Comparison of ENCODE assay signal across 11 cellular contexts in the genomic region with DNA sequence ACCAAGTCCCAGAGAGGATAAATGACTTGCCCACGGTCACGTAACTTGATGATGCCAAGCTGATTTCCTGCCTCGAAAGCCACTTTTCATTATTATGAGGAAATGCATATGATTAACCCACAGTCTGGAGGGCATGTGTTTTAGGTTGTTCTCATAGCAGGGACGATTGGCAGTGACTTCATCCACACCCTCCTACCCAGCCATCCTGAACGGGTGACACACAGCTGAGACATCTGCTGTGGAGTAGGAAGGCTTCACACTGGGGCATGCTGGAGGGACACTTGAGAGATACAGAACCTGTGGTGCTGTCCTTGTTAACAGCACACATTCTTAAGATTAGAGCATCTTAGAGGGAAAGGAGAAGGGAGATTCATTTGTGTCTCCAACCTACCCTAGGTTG.
DNase-seq lines count a peak whose midpoint lies in the region; ATAC-seq and TF ChIP-seq lines count a peak whose summit lies in the region.
"Had no signal": no experiment of that assay in that cellular context is flagged by ENCODE, and none has a peak within 500 bp of the region (broad histone marks: within the 10 kb centered on the region; RNA-seq: fewer than 3 reads in every experiment).

No MANE protein-coding gene starts in this region.

- no peak overlapping the region for H3K27ac Mint-ChIP-seq in activated naive CD4-positive, alpha-beta T cell treated with anti-CD3 and anti-CD28 coated beads, Interleukin-2, amount 50 U/mL, for 72 hours
- no peak overlapping the region for H3K27ac Mint-ChIP-seq in activated naive CD4-positive, alpha-beta T cell treated with anti-CD3 and anti-CD28 coated beads, Interleukin-2, amount 10 ng/mL, durations not matched to agents 7 days and 5 days
- H3K27ac Mint-ChIP-seq in chondrocyte (ENCODE audit: unreplicated experiment) = peak overlapping the region; percentile 57
- H3K27ac Mint-ChIP-seq: CD4-positive, alpha-beta T cell had no signal

- DNase-seq in activated naive CD4-positive, alpha-beta T cell treated with anti-CD3 and anti-CD28 coated beads, Interleukin-2, amount 50 U/mL, for 72 hours (ENCODE audit: low spot score in 2 of 2) = no peak
- DNase-seq in activated naive CD4-positive, alpha-beta T cell treated with anti-CD3 and anti-CD28 coated beads, Interleukin-2, amount 10 ng/mL, durations not matched to agents 7 days and 5 days = no peak
- peak; percentile 77 for DNase-seq in NB4 (ENCODE audit: low read depth)
- no peak for DNase-seq in chondrocyte (ENCODE audit: low spot score)
- DNase-seq in stimulated activated CD8-positive, alpha-beta memory T cell treated with anti-CD3 and anti-CD28 coated beads, Interleukin-4, amount 100 ng/mL, for 48 hours = peak; percentile 47
- no peak for DNase-seq in NCI-H748 treated with DMSO at 0.1 percent for 48 hours (lab: John Stamatoyannopoulos, UW)
- DNase-seq in GM20000 (ENCODE audit: low spot score) = no peak
- DNase-seq: CD4-positive, alpha-beta T cell; hippocampal formation; NCI-H524 treated with DMSO at 0.1 percent for 48 hours had no signal

- CTCF ChIA-PET in activated naive CD4-positive, alpha-beta T cell treated with anti-CD3 and anti-CD28 coated beads, Interleukin-2, amount 10 ng/mL, durations not matched to agents 7 days and 5 days (lab: Charles Lee) = no interaction called here

- peaks cover 0 to 6% of the 10 kb centered on the region in 2 donors for H3K36me3 Mint-ChIP-seq in activated naive CD4-positive, alpha-beta T cell treated with anti-CD3 and anti-CD28 coated beads, Interleukin-2, amount 50 U/mL, for 72 hours
- no peaks in the 10 kb centered on the region for H3K36me3 Mint-ChIP-seq in activated naive CD4-positive, alpha-beta T cell treated with anti-CD3 and anti-CD28 coated beads, Interleukin-2, amount 10 ng/mL, durations not matched to agents 7 days and 5 days
- peaks cover 1% of the 10 kb centered on the region for H3K36me3 Mint-ChIP-seq in chondrocyte (ENCODE audit: low read depth)

- TF ChIP-seq CTCF in NB4 (IDR thresholded peaks at IDR 0.05; ENCODE audit: low read depth, low read length) = no peak
- no peak for TF ChIP-seq CTCF in chondrocyte (IDR thresholded peaks at IDR 0.05)
- no peak for TF ChIP-seq CTCF in GM20000 (IDR thresholded peaks at IDR 0.05; ENCODE audit: extremely low read depth, missing control alignments)

- H3K4me3 Mint-ChIP-seq in activated naive CD4-positive, alpha-beta T cell treated with anti-CD3 and anti-CD28 coated beads, Interleukin-2, amount 10 ng/mL, durations not matched to agents 7 days and 5 days = no peak overlapping the region
- H3K4me3 Mint-ChIP-seq in chondrocyte (ENCODE audit: unreplicated experiment) = no peak overlapping the region
- H3K4me3 Mint-ChIP-seq: CD4-positive, alpha-beta T cell had no signal

- peaks cover 0 to 4% of the 10 kb centered on the region in 2 donors for H3K9me3 Mint-ChIP-seq in activated naive CD4-positive, alpha-beta T cell treated with anti-CD3 and anti-CD28 coated beads, Interleukin-2, amount 50 U/mL, for 72 hours
- H3K9me3 Mint-ChIP-seq in activated naive CD4-positive, alpha-beta T cell treated with anti-CD3 and anti-CD28 coated beads, Interleukin-2, amount 10 ng/mL, durations not matched to agents 7 days and 5 days = peaks cover 2% of the 10 kb centered on the region
- peaks cover 9% of the 10 kb centered on the region for H3K9me3 Mint-ChIP-seq in chondrocyte (ENCODE audit: low read depth)
- H3K9me3 Mint-ChIP-seq: CD4-positive, alpha-beta T cell had no signal

- peak; percentile 67 to 80 for ATAC-seq in activated naive CD4-positive, alpha-beta T cell treated with anti-CD3 and anti-CD28 coated beads, Interleukin-2, amount 50 U/mL, for 72 hours
- no peak for ATAC-seq in HG02763 (IDR thresholded peaks at IDR 0.05; ENCODE audit: unreplicated experiment)

- H3K27me3 Mint-ChIP-seq in activated naive CD4-positive, alpha-beta T cell treated with anti-CD3 and anti-CD28 coated beads, Interleukin-2, amount 10 ng/mL, durations not matched to agents 7 days and 5 days = peaks cover 5% of the 10 kb centered on the region
- H3K27me3 Mint-ChIP-seq in chondrocyte (ENCODE audit: low read depth) = no peaks in the 10 kb centered on the region
- H3K27me3 Mint-ChIP-seq: CD4-positive, alpha-beta T cell had no signal

- H3K4me3 ChIP-seq in NB4 (ENCODE audit: low read depth, low read length) = no peak overlapping the region

- no peak for TF ChIP-seq POLR2A in NB4 (IDR thresholded peaks at IDR 0.05; ENCODE audit: extremely low read depth, insufficient read length)

- H3K4me1 Mint-ChIP-seq in activated naive CD4-positive, alpha-beta T cell treated with anti-CD3 and anti-CD28 coated beads, Interleukin-2, amount 10 ng/mL, durations not matched to agents 7 days and 5 days = peaks cover 33% of the 10 kb centered on the region
- peaks cover 26% of the 10 kb centered on the region for H3K4me1 Mint-ChIP-seq in chondrocyte (ENCODE audit: low read depth)

Comparison
In these comparisons a context has a peak if more than half of its experiments do, and no peak if none do; other contexts are left out.
1. DNase-seq: peak in NB4 (single experiment) and stimulated activated CD8-positive, alpha-beta memory T cell treated with anti-CD3 and anti-CD28 coated beads, Interleukin-4, amount 100 ng/mL, for 48 hours (single experiment); none in activated naive CD4-positive, alpha-beta T cell treated with anti-CD3 and anti-CD28 coated beads, Interleukin-2, amount 50 U/mL, for 72 hours (0 of 2), activated naive CD4-positive, alpha-beta T cell treated with anti-CD3 and anti-CD28 coated beads, Interleukin-2, amount 10 ng/mL, durations not matched to agents 7 days and 5 days (single experiment), chondrocyte (single experiment), NCI-H748 treated with DMSO at 0.1 percent for 48 hours (single experiment) and GM20000 (single experiment).